14 cellular contexts compared by ENCODE assay signal in genomic region chr3:115937054-115937453, GRCh38.
A peak's percentile ranks its signal among the peaks of the same experiment; 100 is the strongest.
DNase-seq lines count a peak whose midpoint lies in the region; ATAC-seq and TF ChIP-seq lines count a peak whose summit lies in the region.
"Had no signal": no experiment of that assay in that cellular context is flagged by ENCODE, and none has a peak within 500 bp of the region (broad histone marks: within the 10 kb centered on the region; RNA-seq: fewer than 3 reads in every experiment).

No MANE protein-coding gene starts in this region.

- no peaks in the 10 kb centered on the region for H3K36me3 ChIP-seq in BE2C

- H3K27ac ChIP-seq in foreskin keratinocyte (no peak overlapping the region), dorsolateral prefrontal cortex (no peak overlapping the region)

- DNase-seq in BE2C (no peak), RKO (ENCODE audit: low spot score) (peak; percentile 30), foreskin keratinocyte (no peak), dorsolateral prefrontal cortex (no peak), NCI-H187 treated with DMSO at 0.1 percent for 48 hours (lab: John Stamatoyannopoulos, UW) (no peak), NCI-H1105 treated with DMSO at 0.1 percent for 48 hours (lab: John Stamatoyannopoulos, UW) (no peak)
- DNase-seq: activated CD4-positive, alpha-beta memory T cell treated with anti-CD3 and anti-CD28 coated beads for 36 hours; DMS79 treated with DMSO at 0.1 percent for 48 hours; NCI-H2081; occipital lobe; SHP77 had no signal

- peak; percentile 50 for ATAC-seq in GM18867 (IDR thresholded peaks at IDR 0.05; ENCODE audit: unreplicated experiment)
- ATAC-seq in foreskin keratinocyte, result peak; percentile 71
- no peak for ATAC-seq in activated CD4-positive, CD25-positive, alpha-beta regulatory T cell treated with anti-CD3 and anti-CD28 coated beads, Interleukin-2, amount 50 U/mL, for 24 hours
- ATAC-seq: activated naive CD4-positive, alpha-beta T cell treated with anti-CD3 and anti-CD28 coated beads, Interleukin-2, amount 50 U/mL, for 72 hours had no signal

- peak; percentile 62 for TF ChIP-seq CTCF in BE2C (IDR thresholded peaks at IDR 0.05; ENCODE audit: low read depth, low read length)
- peak; percentile 57 for TF ChIP-seq CTCF in foreskin keratinocyte (conservative IDR thresholded peaks at IDR 0.05)
- TF ChIP-seq CTCF in dorsolateral prefrontal cortex (IDR thresholded peaks at IDR 0.05 in 54 of 56, conservative IDR thresholded peaks at IDR 0.05 in 2 of 56; ENCODE audit: low read depth in 1 of 56, partially characterized antibody in 56 of 56), result peak in 23 of 56 donors; percentile 7 to 45 (median 23)

- H3K9me3 ChIP-seq in BE2C, result no peaks in the 10 kb centered on the region

- H3K4me3 ChIP-seq in BE2C (ENCODE audit: low read depth, low read length) (no peak overlapping the region), dorsolateral prefrontal cortex (no peak overlapping the region)

- intact Hi-C loops in dorsolateral prefrontal cortex (cut with DNase I), result no loop called here

- H3K4me1 ChIP-seq in BE2C (no peaks in the 10 kb centered on the region; the same call in none of the 2 replicates), foreskin keratinocyte (no peaks in the 10 kb centered on the region)

- no peaks in the 10 kb centered on the region for H3K27me3 ChIP-seq in BE2C
- H3K27me3 ChIP-seq in foreskin keratinocyte, result no peaks in the 10 kb centered on the region
- no peaks in the 10 kb centered on the region for H3K27me3 ChIP-seq in dorsolateral prefrontal cortex

Comparison
In these comparisons a context has a peak if more than half of its experiments do, and no peak if none do; other contexts are left out.
1. ATAC-seq: peak in GM18867 (single experiment) and foreskin keratinocyte (single experiment); none in activated CD4-positive, CD25-positive, alpha-beta regulatory T cell treated with anti-CD3 and anti-CD28 coated beads, Interleukin-2, amount 50 U/mL, for 24 hours (0 of 2).